ENCODE assay signal across 26 cellular contexts in genomic region chr6:167680605-167681149, GRCh38.
"Had no signal": no experiment of that assay in that cellular context is flagged by ENCODE, and none has a peak within 500 bp of the region (broad histone marks: within the 10 kb centered on the region; RNA-seq: fewer than 3 reads in every experiment).

No MANE protein-coding gene starts in this region.

- ATAC-seq: activated CD4-positive, CD25-positive, alpha-beta regulatory T cell treated with anti-CD3 and anti-CD28 coated beads, Interleukin-2, amount 50 U/mL, for 24 hours; activated T-cell treated with anti-CD3 and anti-CD28 coated beads, Interleukin-2, amount 50 U/mL, for 72 hours; left lung; naive thymus-derived CD8-positive, alpha-beta T cell; stimulated activated naive CD8-positive, alpha-beta T cell treated with anti-CD3 and anti-CD28 coated beads, Interleukin-15, amount 100 ng/mL, for 72 hours had no signal

- H3K4me3 ChIP-seq: left lung, lung, tibial nerve, vagina had no signal

- H3K4me1 Mint-ChIP-seq: activated CD4-positive, alpha-beta memory T cell treated with anti-CD3 and anti-CD28 coated beads, Interleukin-2, amount 10 ng/mL, durations not matched to agents 7 days and 5 days; activated CD4-positive, alpha-beta T cell treated with anti-CD3 and anti-CD28 coated beads, Interleukin-2, amount 10 ng/mL, durations not matched to agents 24 days and 14 days; activated naive CD8-positive, alpha-beta T cell treated with anti-CD3 and anti-CD28 coated beads, Interleukin-2, amount 10 ng/mL, durations not matched to agents 7 days and 5 days had no signal

- H3K4me3 Mint-ChIP-seq: activated CD4-positive, alpha-beta memory T cell treated with anti-CD3 and anti-CD28 coated beads, Interleukin-2, amount 10 ng/mL, durations not matched to agents 7 days and 5 days; activated CD4-positive, alpha-beta T cell treated with anti-CD3 and anti-CD28 coated beads, Interleukin-2, amount 10 ng/mL, durations not matched to agents 24 days and 14 days; activated naive CD4-positive, alpha-beta T cell treated with anti-CD3 and anti-CD28 coated beads for 36 hours; activated naive CD8-positive, alpha-beta T cell treated with anti-CD3 and anti-CD28 coated beads, Interleukin-2, amount 10 ng/mL, durations not matched to agents 7 days and 5 days; activated T-cell treated with anti-CD3 and anti-CD28 coated beads, Interleukin-2, amount 50 U/mL, for 72 hours; mesothelial cell of epicardium; naive thymus-derived CD8-positive, alpha-beta T cell; stimulated activated naive CD8-positive, alpha-beta T cell treated with anti-CD3 and anti-CD28 coated beads, Interleukin-15, amount 100 ng/mL, for 72 hours; T-helper 2 cell treated with Interferon-gamma antibody and Interleukin-4, amounts not matched to agents 5 μg/mL and 100 μg/mL, for 36 hours had no signal

- H3K27ac ChIP-seq: left lung, vagina, VCaP had no signal

- H3K9me3 Mint-ChIP-seq: activated CD4-positive, alpha-beta memory T cell treated with anti-CD3 and anti-CD28 coated beads, Interleukin-2, amount 10 ng/mL, durations not matched to agents 7 days and 5 days; activated CD4-positive, alpha-beta T cell treated with anti-CD3 and anti-CD28 coated beads, Interleukin-2, amount 10 ng/mL, durations not matched to agents 24 days and 14 days; activated naive CD4-positive, alpha-beta T cell treated with anti-CD3 and anti-CD28 coated beads for 36 hours; activated naive CD8-positive, alpha-beta T cell treated with anti-CD3 and anti-CD28 coated beads, Interleukin-2, amount 10 ng/mL, durations not matched to agents 7 days and 5 days; activated T-cell treated with anti-CD3 and anti-CD28 coated beads, Interleukin-2, amount 50 U/mL, for 72 hours; mesothelial cell of epicardium; naive thymus-derived CD8-positive, alpha-beta T cell; stimulated activated naive CD8-positive, alpha-beta T cell treated with anti-CD3 and anti-CD28 coated beads, Interleukin-15, amount 100 ng/mL, for 72 hours; T-helper 2 cell treated with Interferon-gamma antibody and Interleukin-4, amounts not matched to agents 5 μg/mL and 100 μg/mL, for 36 hours had no signal

- H3K27ac Mint-ChIP-seq: activated CD4-positive, alpha-beta memory T cell treated with anti-CD3 and anti-CD28 coated beads, Interleukin-2, amount 10 ng/mL, durations not matched to agents 7 days and 5 days; activated CD4-positive, alpha-beta T cell treated with anti-CD3 and anti-CD28 coated beads, Interleukin-2, amount 10 ng/mL, durations not matched to agents 24 days and 14 days; activated naive CD4-positive, alpha-beta T cell treated with anti-CD3 and anti-CD28 coated beads for 36 hours; activated naive CD8-positive, alpha-beta T cell treated with anti-CD3 and anti-CD28 coated beads, Interleukin-2, amount 10 ng/mL, durations not matched to agents 7 days and 5 days; activated T-cell treated with anti-CD3 and anti-CD28 coated beads, Interleukin-2, amount 50 U/mL, for 72 hours; mesothelial cell of epicardium; naive thymus-derived CD8-positive, alpha-beta T cell; stimulated activated naive CD8-positive, alpha-beta T cell treated with anti-CD3 and anti-CD28 coated beads, Interleukin-15, amount 100 ng/mL, for 72 hours; T-helper 2 cell treated with Interferon-gamma antibody and Interleukin-4, amounts not matched to agents 5 μg/mL and 100 μg/mL, for 36 hours had no signal

- H3K36me3 Mint-ChIP-seq: activated naive CD8-positive, alpha-beta T cell treated with anti-CD3 and anti-CD28 coated beads, Interleukin-2, amount 10 ng/mL, durations not matched to agents 7 days and 5 days; mesothelial cell of epicardium had no signal

- H3K9me3 ChIP-seq: left lung, tibial nerve, vagina had no signal

- FAIRE-seq: bronchial epithelial cell had no signal

- H3K36me3 ChIP-seq: left lung, tibial nerve, vagina had no signal

- H3K27me3 ChIP-seq: vagina had no signal

- DNase-seq: activated CD4-positive, alpha-beta memory T cell treated with anti-CD3 and anti-CD28 coated beads, Interleukin-2, amount 10 ng/mL, durations not matched to agents 7 days and 5 days; activated CD4-positive, alpha-beta T cell treated with anti-CD3 and anti-CD28 coated beads, Interleukin-2, amount 10 ng/mL, durations not matched to agents 24 days and 14 days; activated effector memory CD4-positive, alpha-beta T cell treated with Interleukin-2 at 50 U/mL for 16 hours; activated naive CD4-positive, alpha-beta T cell treated with anti-CD3 and anti-CD28 coated beads for 36 hours; activated naive CD8-positive, alpha-beta T cell treated with anti-CD3 and anti-CD28 coated beads, Interleukin-2, amount 10 ng/mL, durations not matched to agents 7 days and 5 days; activated T-cell treated with anti-CD3 and anti-CD28 coated beads, Interleukin-2, amount 50 U/mL, for 72 hours; amniotic stem cell; cerebellar nuclear complex; cortex of kidney; effector CD8-positive, alpha-beta T cell; erythroblast; foreskin fibroblast; hippocampal formation; kidney glomerular epithelial cell; naive thymus-derived CD8-positive, alpha-beta T cell; stimulated activated CD4-positive, alpha-beta T cell treated with anti-CD3 and anti-CD28 coated beads, Interleukin-4, amount 100 ng/mL, for 4 hours; stimulated activated naive CD8-positive, alpha-beta T cell treated with anti-CD3 and anti-CD28 coated beads, Interleukin-15, amount 100 ng/mL, for 72 hours had no signal
